ENCODE assay signal across 18 cellular contexts in the genomic region with DNA sequence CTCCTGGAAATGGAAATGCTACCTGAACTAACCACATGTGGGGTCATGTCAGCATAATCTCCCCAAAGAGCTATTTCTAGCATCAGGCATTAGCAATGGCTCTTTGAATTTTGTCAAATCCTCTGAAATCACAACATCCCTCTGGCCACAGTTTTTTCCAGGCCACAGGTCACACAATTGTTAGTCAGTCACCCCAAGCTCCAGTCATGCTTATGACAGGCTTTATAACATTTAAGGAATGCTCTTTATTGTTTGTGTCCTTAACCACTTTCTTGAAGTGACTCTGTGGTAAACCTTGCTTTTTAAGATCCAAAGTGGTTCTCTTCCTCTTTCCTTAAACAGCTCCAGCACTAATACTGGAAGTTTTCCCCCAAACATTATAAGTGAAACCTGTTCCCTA.
"Had no signal": no experiment of that assay in that cellular context is flagged by ENCODE, and none has a peak within 500 bp of the region (broad histone marks: within the 10 kb centered on the region; RNA-seq: fewer than 3 reads in every experiment).

No MANE protein-coding gene starts in this region.

- H3K4me1 ChIP-seq: ascending aorta, esophagus squamous epithelium, sigmoid colon had no signal

- H3K9me3 Mint-ChIP-seq: activated naive CD8-positive, alpha-beta T cell treated with anti-CD3 and anti-CD28 coated beads, Interleukin-2, amount 50 U/mL, for 24 hours; activated T-helper 1 cell treated with anti-CD3 and anti-CD28 coated beads, Interleukin-12 subunit alpha, Interleukin-12 subunit beta, Interleukin-2, Interleukin-4 antibody, amounts not matched to agents 30 ng/mL and 10 ng/mL and 1 ng/mL, durations not matched to agents 14 hours and 24 hours and 36 hours; memory B cell; natural killer cell had no signal

- H3K27ac ChIP-seq: ascending aorta, esophagus squamous epithelium, heart right ventricle, left ventricle myocardium inferior, sigmoid colon, upper lobe of left lung, WERI-Rb-1 had no signal

- H3K27me3 Mint-ChIP-seq: activated CD4-positive, alpha-beta T cell treated with anti-CD3 and anti-CD28 coated beads for 36 hours; activated naive CD8-positive, alpha-beta T cell treated with anti-CD3 and anti-CD28 coated beads, Interleukin-2, amount 50 U/mL, for 24 hours; memory B cell had no signal

- H3K27me3 ChIP-seq: ascending aorta, esophagus squamous epithelium, heart right ventricle, sigmoid colon, upper lobe of left lung had no signal

- H3K9me3 ChIP-seq: ascending aorta, esophagus squamous epithelium, heart right ventricle, left ventricle myocardium inferior, sigmoid colon, upper lobe of left lung had no signal

- H3K4me3 ChIP-seq: ascending aorta, esophagus squamous epithelium, heart right ventricle, left ventricle myocardium inferior, sigmoid colon, upper lobe of left lung had no signal

- H3K27ac Mint-ChIP-seq: activated CD4-positive, alpha-beta T cell treated with anti-CD3 and anti-CD28 coated beads for 36 hours; activated naive CD8-positive, alpha-beta T cell treated with anti-CD3 and anti-CD28 coated beads, Interleukin-2, amount 50 U/mL, for 24 hours; activated T-helper 1 cell treated with anti-CD3 and anti-CD28 coated beads, Interleukin-12 subunit alpha, Interleukin-12 subunit beta, Interleukin-2, Interleukin-4 antibody, amounts not matched to agents 30 ng/mL and 10 ng/mL and 1 ng/mL, durations not matched to agents 14 hours and 24 hours and 36 hours; memory B cell; natural killer cell had no signal

- DNase-seq: activated CD4-positive, alpha-beta T cell treated with anti-CD3 and anti-CD28 coated beads for 36 hours; activated naive CD4-positive, alpha-beta T cell treated with Interleukin-2 at 50 U/mL for 16 hours; activated naive CD8-positive, alpha-beta T cell treated with anti-CD3 and anti-CD28 coated beads, Interleukin-2, amount 50 U/mL, for 24 hours; esophagus squamous epithelium; foreskin melanocyte; heart right ventricle; islet precursor cell; left ventricle myocardium inferior; natural killer cell; sigmoid colon; stimulated activated CD4-positive, alpha-beta T cell treated with anti-CD3 and anti-CD28 coated beads, Interleukin-12 subunit alpha, Interleukin-12 subunit beta, amount 100 ng/mL, for 4 hours; stimulated activated naive CD4-positive, alpha-beta T cell treated with Interleukin-2 at 50 U/mL for 16 hours; T1000; upper lobe of left lung; WERI-Rb-1 had no signal

- H3K36me3 Mint-ChIP-seq: memory B cell, natural killer cell had no signal

- H3K36me3 ChIP-seq: ascending aorta, esophagus squamous epithelium, heart right ventricle, left ventricle myocardium inferior, sigmoid colon, upper lobe of left lung, WERI-Rb-1 had no signal

- H3K4me1 Mint-ChIP-seq: activated CD4-positive, alpha-beta T cell treated with anti-CD3 and anti-CD28 coated beads for 36 hours; activated naive CD8-positive, alpha-beta T cell treated with anti-CD3 and anti-CD28 coated beads, Interleukin-2, amount 50 U/mL, for 24 hours; memory B cell; natural killer cell had no signal

- ATAC-seq: activated CD4-positive, alpha-beta T cell treated with anti-CD3 and anti-CD28 coated beads for 36 hours; activated naive CD8-positive, alpha-beta T cell treated with anti-CD3 and anti-CD28 coated beads, Interleukin-2, amount 50 U/mL, for 24 hours; heart right ventricle; natural killer cell had no signal

- H3K4me3 Mint-ChIP-seq: activated CD4-positive, alpha-beta T cell treated with anti-CD3 and anti-CD28 coated beads for 36 hours; activated naive CD8-positive, alpha-beta T cell treated with anti-CD3 and anti-CD28 coated beads, Interleukin-2, amount 50 U/mL, for 24 hours; activated T-helper 1 cell treated with anti-CD3 and anti-CD28 coated beads, Interleukin-12 subunit alpha, Interleukin-12 subunit beta, Interleukin-2, Interleukin-4 antibody, amounts not matched to agents 30 ng/mL and 10 ng/mL and 1 ng/mL, durations not matched to agents 14 hours and 24 hours and 36 hours; memory B cell; natural killer cell had no signal
